Comparison of ENCODE assay signal across 8 cellular contexts in genomic region chr2:203327918-203328734, GRCh38. TPM values are rescaled to one million over a fixed set of nuclear protein-coding genes. Genes with fewer than 3 reads are reported as not detected.
DNase-seq lines count a peak whose midpoint lies in the region; ATAC-seq and TF ChIP-seq lines count a peak whose summit lies in the region.

TSS of gene ABI2 (plus strand) at chr2:203328394. CDS start at chr2:203328515, 121 bp downstream.

- peaks cover 28% of the 10 kb centered on the region for H3K4me1 Mint-ChIP-seq in type B pancreatic cell (ENCODE audit: unreplicated experiment)

- DNase-seq in GM06990 (ENCODE audit: extremely low read depth, insufficient read length) (peak; percentile 86), HFF-Myc (ENCODE audit: extremely low read depth, low read depth) (peak; percentile 48), NCI-H1092 (lab: John Stamatoyannopoulos, UW) (peak; percentile 80), T-helper 1 cell (peak; percentile 40 to 58 (median 44)), amniotic epithelial cell (ENCODE audit: low read depth) (peak; percentile 68), left cardiac atrium (peak; percentile 89), posterior vena cava (ENCODE audit: low spot score) (peak; percentile 93), type B pancreatic cell (ENCODE audit: extremely low spot score, unreplicated experiment) (peak; percentile 96)

- H3K27me3 Mint-ChIP-seq in type B pancreatic cell = no peaks in the 10 kb centered on the region

- no peaks in the 10 kb centered on the region for H3K36me3 ChIP-seq in GM06990 (ENCODE audit: control insufficient read depth, insufficient read depth, low read length)

- no peaks in the 10 kb centered on the region for H3K36me3 Mint-ChIP-seq in type B pancreatic cell

- peak; percentile 97 for ATAC-seq in left cardiac atrium

- TF ChIP-seq CTCF in GM06990 (IDR thresholded peaks at IDR 0.05; ENCODE audit: insufficient read depth, low read length, poor library complexity, severe bottlenecking) (no peak), HFF-Myc (IDR thresholded peaks at IDR 0.05; ENCODE audit: low read depth, low read length, missing control alignments) (no peak), type B pancreatic cell (conservative IDR thresholded peaks at IDR 0.05) (no peak)

- intact Hi-C loops in left cardiac atrium (cut with DNase I) (no loop called here), posterior vena cava (cut with DNase I) (no loop called here)

- H3K27ac Mint-ChIP-seq in type B pancreatic cell = peak within 1 kb of the TSS; percentile 90

- no peaks in the 10 kb centered on the region for H3K9me3 Mint-ChIP-seq in type B pancreatic cell

- no peaks in the 10 kb centered on the region for H3K27me3 ChIP-seq in GM06990 (replicated peaks; ENCODE audit: control insufficient read depth, insufficient read depth, low read length)

- peak within 1 kb of the TSS; percentile 93 for H3K4me3 Mint-ChIP-seq in type B pancreatic cell

- H3K4me3 ChIP-seq in GM06990 (replicated peaks; ENCODE audit: low read depth, low read length) (peak within 1 kb of the TSS; percentile 87), HFF-Myc (replicated peaks; ENCODE audit: low read depth, low read length) (peak within 1 kb of the TSS; percentile 66)

RNA-seq across cellular contexts. Expression of gene ABI2, which starts in this region (rescaled TPM):
- total RNA-seq in left cardiac atrium = 10 to 100 TPM; 51.0 to 65.2 TPM
- total RNA-seq in posterior vena cava = 10 to 100 TPM; 44.6 to 51.4 TPM
- 47.8 and 94.6 TPM in 2 replicates for total RNA-seq in type B pancreatic cell (ENCODE audit: low replicate concordance)

Comparison
In these comparisons a context has a peak if more than half of its experiments do, and no peak if none do; other contexts are left out.
1. Peak in every context shown above with its lines: DNase-seq, ATAC-seq and H3K4me3 ChIP-seq.
2. DNase-seq: peak in every context shown above with its lines; median percentile 96 in type B pancreatic cell; 93 in posterior vena cava; 89 in left cardiac atrium; 86 in GM06990; 80 in NCI-H1092; 68 in amniotic epithelial cell; 48 in HFF-Myc; 44 in T-helper 1 cell.